ENCODE assay signal across 1 cellular context in the genomic region with DNA sequence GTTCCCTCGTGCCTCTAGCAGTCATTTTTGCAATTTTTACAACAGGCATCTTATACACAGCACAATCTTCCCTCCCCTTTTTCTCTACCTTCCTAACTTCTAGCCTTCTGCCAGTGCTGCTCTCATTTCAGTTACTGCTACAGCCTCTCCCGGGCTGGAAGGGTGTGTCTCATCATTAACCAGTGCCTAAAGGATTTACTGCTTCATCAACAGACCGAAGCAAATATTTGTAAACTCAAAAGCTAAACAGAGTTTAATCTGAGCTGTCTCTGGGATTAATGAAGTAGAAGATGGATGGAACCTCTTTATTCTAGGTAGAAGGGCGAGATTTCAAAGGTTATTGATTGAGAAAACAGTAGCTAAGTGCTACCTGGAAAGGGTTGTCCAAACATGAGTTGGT.
TF ChIP-seq lines count a peak whose summit lies in the region.

No MANE protein-coding gene starts in this region.

TF ChIP-seq in HepG2, 621 proteins besides CTCF, POLR2A, EP300 and RAD21 (continued from another document):
- TF ChIP-seq, protein P1, sequence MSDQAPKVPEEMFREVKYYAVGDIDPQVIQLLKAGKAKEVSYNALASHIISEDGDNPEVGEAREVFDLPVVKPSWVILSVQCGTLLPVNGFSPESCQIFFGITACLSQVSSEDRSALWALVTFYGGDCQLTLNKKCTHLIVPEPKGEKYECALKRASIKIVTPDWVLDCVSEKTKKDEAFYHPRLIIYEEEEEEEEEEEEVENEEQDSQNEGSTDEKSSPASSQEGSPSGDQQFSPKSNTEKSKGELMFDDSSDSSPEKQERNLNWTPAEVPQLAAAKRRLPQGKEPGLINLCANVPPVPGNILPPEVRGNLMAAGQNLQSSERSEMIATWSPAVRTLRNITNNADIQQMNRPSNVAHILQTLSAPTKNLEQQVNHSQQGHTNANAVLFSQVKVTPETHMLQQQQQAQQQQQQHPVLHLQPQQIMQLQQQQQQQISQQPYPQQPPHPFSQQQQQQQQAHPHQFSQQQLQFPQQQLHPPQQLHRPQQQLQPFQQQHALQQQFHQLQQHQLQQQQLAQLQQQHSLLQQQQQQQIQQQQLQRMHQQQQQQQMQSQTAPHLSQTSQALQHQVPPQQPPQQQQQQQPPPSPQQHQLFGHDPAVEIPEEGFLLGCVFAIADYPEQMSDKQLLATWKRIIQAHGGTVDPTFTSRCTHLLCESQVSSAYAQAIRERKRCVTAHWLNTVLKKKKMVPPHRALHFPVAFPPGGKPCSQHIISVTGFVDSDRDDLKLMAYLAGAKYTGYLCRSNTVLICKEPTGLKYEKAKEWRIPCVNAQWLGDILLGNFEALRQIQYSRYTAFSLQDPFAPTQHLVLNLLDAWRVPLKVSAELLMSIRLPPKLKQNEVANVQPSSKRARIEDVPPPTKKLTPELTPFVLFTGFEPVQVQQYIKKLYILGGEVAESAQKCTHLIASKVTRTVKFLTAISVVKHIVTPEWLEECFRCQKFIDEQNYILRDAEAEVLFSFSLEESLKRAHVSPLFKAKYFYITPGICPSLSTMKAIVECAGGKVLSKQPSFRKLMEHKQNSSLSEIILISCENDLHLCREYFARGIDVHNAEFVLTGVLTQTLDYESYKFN (CRISPR knock-in tag; conservative IDR thresholded peaks at IDR 0.05) = no peak
- TF ChIP-seq ZNF572 (CRISPR knock-in tag; IDR thresholded peaks at IDR 0.05) (no peak), DMAP1 (CRISPR knock-in tag; IDR thresholded peaks at IDR 0.05) (no peak), ZNF550 (CRISPR knock-in tag; IDR thresholded peaks at IDR 0.05; ENCODE audit: borderline replicate concordance) (no peak), ERF (CRISPR knock-in tag; IDR thresholded peaks at IDR 0.05) (no peak), SRSF4 (IDR thresholded peaks at IDR 0.05; ENCODE audit: low read depth, low read length, poor library complexity, severe bottlenecking) (no peak), ZBTB42 (CRISPR knock-in tag; IDR thresholded peaks at IDR 0.05) (no peak), SIX4 (CRISPR knock-in tag; IDR thresholded peaks at IDR 0.05) (no peak), CCAR2 (optimal IDR thresholded peaks at IDR 0.05; ENCODE audit: low read depth, low read length) (no peak), IRX3 (CRISPR knock-in tag; IDR thresholded peaks at IDR 0.05; ENCODE audit: borderline replicate concordance, low read depth) (no peak), ZNF788 (CRISPR knock-in tag; IDR thresholded peaks at IDR 0.05; ENCODE audit: borderline replicate concordance) (no peak)
- TF ChIP-seq, protein P2, sequence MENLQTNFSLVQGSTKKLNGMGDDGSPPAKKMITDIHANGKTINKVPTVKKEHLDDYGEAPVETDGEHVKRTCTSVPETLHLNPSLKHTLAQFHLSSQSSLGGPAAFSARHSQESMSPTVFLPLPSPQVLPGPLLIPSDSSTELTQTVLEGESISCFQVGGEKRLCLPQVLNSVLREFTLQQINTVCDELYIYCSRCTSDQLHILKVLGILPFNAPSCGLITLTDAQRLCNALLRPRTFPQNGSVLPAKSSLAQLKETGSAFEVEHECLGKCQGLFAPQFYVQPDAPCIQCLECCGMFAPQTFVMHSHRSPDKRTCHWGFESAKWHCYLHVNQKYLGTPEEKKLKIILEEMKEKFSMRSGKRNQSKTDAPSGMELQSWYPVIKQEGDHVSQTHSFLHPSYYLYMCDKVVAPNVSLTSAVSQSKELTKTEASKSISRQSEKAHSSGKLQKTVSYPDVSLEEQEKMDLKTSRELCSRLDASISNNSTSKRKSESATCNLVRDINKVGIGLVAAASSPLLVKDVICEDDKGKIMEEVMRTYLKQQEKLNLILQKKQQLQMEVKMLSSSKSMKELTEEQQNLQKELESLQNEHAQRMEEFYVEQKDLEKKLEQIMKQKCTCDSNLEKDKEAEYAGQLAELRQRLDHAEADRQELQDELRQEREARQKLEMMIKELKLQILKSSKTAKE (CRISPR knock-in tag; IDR thresholded peaks at IDR 0.05; ENCODE audit: borderline replicate concordance) = no peak
- TF ChIP-seq, protein P3, sequence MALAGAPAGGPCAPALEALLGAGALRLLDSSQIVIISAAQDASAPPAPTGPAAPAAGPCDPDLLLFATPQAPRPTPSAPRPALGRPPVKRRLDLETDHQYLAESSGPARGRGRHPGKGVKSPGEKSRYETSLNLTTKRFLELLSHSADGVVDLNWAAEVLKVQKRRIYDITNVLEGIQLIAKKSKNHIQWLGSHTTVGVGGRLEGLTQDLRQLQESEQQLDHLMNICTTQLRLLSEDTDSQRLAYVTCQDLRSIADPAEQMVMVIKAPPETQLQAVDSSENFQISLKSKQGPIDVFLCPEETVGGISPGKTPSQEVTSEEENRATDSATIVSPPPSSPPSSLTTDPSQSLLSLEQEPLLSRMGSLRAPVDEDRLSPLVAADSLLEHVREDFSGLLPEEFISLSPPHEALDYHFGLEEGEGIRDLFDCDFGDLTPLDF (CRISPR knock-in tag; IDR thresholded peaks at IDR 0.05) = no peak
- TF ChIP-seq, protein P4, sequence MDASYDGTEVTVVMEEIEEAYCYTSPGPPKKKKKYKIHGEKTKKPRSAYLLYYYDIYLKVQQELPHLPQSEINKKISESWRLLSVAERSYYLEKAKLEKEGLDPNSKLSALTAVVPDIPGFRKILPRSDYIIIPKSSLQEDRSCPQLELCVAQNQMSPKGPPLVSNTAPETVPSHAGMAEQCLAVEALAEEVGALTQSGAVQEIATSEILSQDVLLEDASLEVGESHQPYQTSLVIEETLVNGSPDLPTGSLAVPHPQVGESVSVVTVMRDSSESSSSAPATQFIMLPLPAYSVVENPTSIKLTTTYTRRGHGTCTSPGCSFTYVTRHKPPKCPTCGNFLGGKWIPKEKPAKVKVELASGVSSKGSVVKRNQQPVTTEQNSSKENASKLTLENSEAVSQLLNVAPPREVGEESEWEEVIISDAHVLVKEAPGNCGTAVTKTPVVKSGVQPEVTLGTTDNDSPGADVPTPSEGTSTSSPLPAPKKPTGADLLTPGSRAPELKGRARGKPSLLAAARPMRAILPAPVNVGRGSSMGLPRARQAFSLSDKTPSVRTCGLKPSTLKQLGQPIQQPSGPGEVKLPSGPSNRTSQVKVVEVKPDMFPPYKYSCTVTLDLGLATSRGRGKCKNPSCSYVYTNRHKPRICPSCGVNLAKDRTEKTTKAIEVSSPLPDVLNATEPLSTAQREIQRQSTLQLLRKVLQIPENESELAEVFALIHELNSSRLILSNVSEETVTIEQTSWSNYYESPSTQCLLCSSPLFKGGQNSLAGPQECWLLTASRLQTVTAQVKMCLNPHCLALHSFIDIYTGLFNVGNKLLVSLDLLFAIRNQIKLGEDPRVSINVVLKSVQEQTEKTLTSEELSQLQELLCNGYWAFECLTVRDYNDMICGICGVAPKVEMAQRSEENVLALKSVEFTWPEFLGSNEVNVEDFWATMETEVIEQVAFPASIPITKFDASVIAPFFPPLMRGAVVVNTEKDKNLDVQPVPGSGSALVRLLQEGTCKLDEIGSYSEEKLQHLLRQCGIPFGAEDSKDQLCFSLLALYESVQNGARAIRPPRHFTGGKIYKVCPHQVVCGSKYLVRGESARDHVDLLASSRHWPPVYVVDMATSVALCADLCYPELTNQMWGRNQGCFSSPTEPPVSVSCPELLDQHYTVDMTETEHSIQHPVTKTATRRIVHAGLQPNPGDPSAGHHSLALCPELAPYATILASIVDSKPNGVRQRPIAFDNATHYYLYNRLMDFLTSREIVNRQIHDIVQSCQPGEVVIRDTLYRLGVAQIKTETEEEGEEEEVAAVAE (CRISPR knock-in tag; IDR thresholded peaks at IDR 0.05; ENCODE audit: borderline replicate concordance) = no peak
